ENCODE assay signal across 23 cellular contexts in genomic region chrX:131262200-131262599, GRCh38. TPM values are rescaled to one million over a fixed set of nuclear protein-coding genes. Genes with fewer than 3 reads are reported as not detected.
"Had no signal": no experiment of that assay in that cellular context is flagged by ENCODE, and none has a peak within 500 bp of the region (broad histone marks: within the 10 kb centered on the region; RNA-seq: fewer than 3 reads in every experiment).

No MANE protein-coding gene starts in this region.

- H3K36me3 ChIP-seq: breast epithelium, Peyer's patch, SJCRH30, WERI-Rb-1 had no signal

- H3K27me3 ChIP-seq: Peyer's patch, SJCRH30 had no signal

- H3K9ac ChIP-seq: KMS-11, SK-N-SH had no signal

- H3K4me1 ChIP-seq: breast epithelium, Peyer's patch, SJCRH30 had no signal

- H3K4me2 ChIP-seq: KMS-11, SK-N-SH had no signal

- H3K9me3 ChIP-seq: breast epithelium, Peyer's patch, SJCRH30, SK-N-SH had no signal

- H3K27ac ChIP-seq: breast epithelium, KMS-11, Peyer's patch, RWPE1, SJCRH30, WERI-Rb-1 had no signal

- H3K4me3 ChIP-seq: breast epithelium, Peyer's patch, SJCRH30 had no signal

- ATAC-seq: activated T-helper 17 cell treated with anti-CD3 and anti-CD28 coated beads, Interleukin-2, amount 50 U/mL, for 72 hours had no signal

- DNase-seq: activated CD4-positive, alpha-beta T cell treated with anti-CD3 and anti-CD28 coated beads, Interleukin-2, amount 50 U/mL, for 1 hour; activated gamma-delta T cell treated with Interleukin-2 at 50 U/mL for 16 hours; activated T-cell treated with anti-CD3 and anti-CD28 coated beads for 4 hours; caudate nucleus; NCI-H1092; NCI-H1930; NCI-H526 treated with DMSO at 0.1 percent for 48 hours; Peyer's patch; Right ventricle myocardium superior; SK-N-SH had no signal

RNA-seq across cellular contexts. Expression of gene IGSF1, which starts 26.9 kb away (rescaled TPM):
- total RNA-seq: activated CD4-positive, alpha-beta memory T cell treated with anti-CD3 and anti-CD28 coated beads, Interleukin-2, amount 10 ng/mL, durations not matched to agents 7 days and 5 days; activated CD4-positive, alpha-beta T cell treated with anti-CD3 and anti-CD28 coated beads for 36 hours; activated CD8-positive, alpha-beta memory T cell treated with anti-CD3 and anti-CD28 coated beads for 36 hours; activated naive CD8-positive, alpha-beta T cell treated with anti-CD3 and anti-CD28 coated beads for 36 hours; activated T-helper 17 cell treated with anti-CD3 and anti-CD28 coated beads, Interleukin-2, amount 50 U/mL, for 72 hours; MCF 10A; Peyer's patch; SJCRH30; T-helper 2 cell treated with Interferon-gamma antibody and Interleukin-4, amounts not matched to agents 100 ng/mL and 5 ng/mL, for 36 hours had no signal
- polyA plus RNA-seq: IgD-negative memory B cell had no signal
